Comparison of ENCODE assay signal across 9 cellular contexts in genomic region chr2:85756195-85756594, GRCh38. TPM values are rescaled to one million over a fixed set of nuclear protein-coding genes. Genes with fewer than 3 reads are reported as not detected.
DNase-seq lines count a peak whose midpoint lies in the region; ATAC-seq and TF ChIP-seq lines count a peak whose summit lies in the region.
"Had no signal": no experiment of that assay in that cellular context is flagged by ENCODE, and none has a peak within 500 bp of the region (broad histone marks: within the 10 kb centered on the region; RNA-seq: fewer than 3 reads in every experiment).

No MANE protein-coding gene starts in this region.

- no TSS peak for BruUV-seq in PC-3 (replicated peaks; lab: Mats Ljungman, UMichigan)

- H3K36me3 ChIP-seq in SJCRH30 (peaks cover 51% of the 10 kb centered on the region), fibroblast of lung (ENCODE audit: control insufficient read depth, insufficient read depth, low read length) (peaks cover 8% of the 10 kb centered on the region), transverse colon (no peaks in the 10 kb centered on the region), PC-3 (ENCODE audit: low read depth, low read length) (no peaks in the 10 kb centered on the region)

- no peaks in the 10 kb centered on the region for H3K9me3 Mint-ChIP-seq in nephron

- peaks cover 55% of the 10 kb centered on the region for H3K4me1 Mint-ChIP-seq in nephron

- H3K4me3 ChIP-seq in SJCRH30, result peak overlapping the region; percentile 88
- H3K4me3 ChIP-seq in fibroblast of lung (replicated peaks in 1 of 4; ENCODE audit: control extremely low read depth in 1 of 4, insufficient read depth in 1 of 4, low read depth in 3 of 4, low read length in 4 of 4), result peak overlapping the region; percentile 5 to 96 (median 89)
- H3K4me3 ChIP-seq in transverse colon, result peak overlapping the region in 3 of 4 donors; percentile 51 to 62 (median 59)
- H3K4me3 ChIP-seq in PC-3 (ENCODE audit: low read length), result no peak overlapping the region

- H3K27ac Mint-ChIP-seq in nephron, result peak overlapping the region in 2 of 3 experiments; percentile 13 to 39

- H2AFZ ChIP-seq in fibroblast of lung (ENCODE audit: low read length) (no peak overlapping the region), PC-3 (ENCODE audit: low read length) (no peak overlapping the region)

- TF ChIP-seq EP300 in transverse colon (IDR thresholded peaks at IDR 0.05; ENCODE audit: low read depth), result no peak

- H4K20me1 ChIP-seq in fibroblast of lung (ENCODE audit: control insufficient read depth, extremely low read depth, insufficient read depth, low read length) (no peaks in the 10 kb centered on the region), PC-3 (ENCODE audit: low read length) (no peaks in the 10 kb centered on the region)

- H3K4me1 ChIP-seq in SJCRH30 (peaks cover 60% of the 10 kb centered on the region), fibroblast of lung (ENCODE audit: control insufficient read depth, extremely low read depth, insufficient read depth, low read length) (peaks cover 10% of the 10 kb centered on the region), transverse colon (peaks cover 21 to 51% (median 40%) of the 10 kb centered on the region in 4 donors), PC-3 (ENCODE audit: insufficient read depth, low read length) (peaks cover 6% of the 10 kb centered on the region)

- 60 to 68% methylated on average over 1 to 6 of the region's 6 CpGs for WGBS in transverse colon (ENCODE audit: low coverage in 1 of 2), 2 donors

- H3K4me2 ChIP-seq in fibroblast of lung (ENCODE audit: extremely low read depth, insufficient read depth, low read length) (peak overlapping the region; percentile 89), PC-3 (ENCODE audit: low read length) (no peak overlapping the region)

- no peaks in the 10 kb centered on the region for H3K9me3 ChIP-seq in SJCRH30 (replicated peaks)
- no peaks in the 10 kb centered on the region for H3K9me3 ChIP-seq in fibroblast of lung (ENCODE audit: control insufficient read depth, insufficient read depth, low read depth, low read length)
- no peaks in the 10 kb centered on the region for H3K9me3 ChIP-seq in transverse colon
- no peaks in the 10 kb centered on the region for H3K9me3 ChIP-seq in PC-3 (ENCODE audit: low read length)

- in situ Hi-C loops in transverse colon (cut with MboI; ENCODE audit: low pct_ligation_motif_present in 1 of 4, low pct_unique_long_range_greater_than_20kb in 1 of 4, low sequenced_read_pairs in 3 of 4), result no loop called here

- H3K4me3 Mint-ChIP-seq in nephron, result peak overlapping the region; percentile 96 to 98 (median 96)

- no peak for TF ChIP-seq POLR2A in transverse colon (IDR thresholded peaks at IDR 0.05)

- POLR2A ChIA-PET in PC-3 (lab: Charles Lee; ENCODE audit: unreplicated experiment), result no interaction called here

- no peaks in the 10 kb centered on the region for H3K9me2 ChIP-seq in PC-3 (replicated peaks; ENCODE audit: low read length)

- ATAC-seq in GM21447 (IDR thresholded peaks at IDR 0.05; ENCODE audit: unreplicated experiment), result no peak
- no peak for ATAC-seq in PC-3
- ATAC-seq in HG02885 (IDR thresholded peaks at IDR 0.05; ENCODE audit: poor library complexity, unreplicated experiment), result no peak

- no peaks in the 10 kb centered on the region for H3F3A ChIP-seq in PC-3 (ENCODE audit: low read length, unreplicated experiment)

- DNase-seq in SJCRH30 (no peak), fibroblast of lung (ENCODE audit: low read depth in 2 of 2) (no peak), transverse colon (no peak), PC-3 (no peak)
- DNase-seq: activated CD8-positive, alpha-beta memory T cell treated with anti-CD3 and anti-CD28 coated beads, Interleukin-2, amount 50 U/mL, for 48 hours had no signal

- intact Hi-C loops in transverse colon (cut with DNase I; ENCODE audit: low total_unique reads) (no loop called here), PC-3 (cut with micrococcal nuclease) (no loop called here)

- TF ChIP-seq CTCF in fibroblast of lung (conservative IDR thresholded peaks at IDR 0.05 in 1 of 2, IDR thresholded peaks at IDR 0.05 in 1 of 2; ENCODE audit: low read depth in 1 of 2, low read length in 2 of 2) (no peak), nephron (IDR thresholded peaks at IDR 0.05; ENCODE audit: unreplicated experiment in 3 of 3) (no peak), transverse colon (IDR thresholded peaks at IDR 0.05) (no peak), PC-3 (conservative IDR thresholded peaks at IDR 0.05; ENCODE audit: low read depth, low read length) (no peak)

- H3K9ac ChIP-seq in fibroblast of lung (ENCODE audit: insufficient read depth, low read length), result peak overlapping the region; percentile 20
- no peak overlapping the region for H3K9ac ChIP-seq in PC-3 (ENCODE audit: low read length)

- H3K27ac ChIP-seq in SJCRH30, result peak overlapping the region; percentile 25; the same call in 1 of the 2 replicates
- H3K27ac ChIP-seq in fibroblast of lung (ENCODE audit: insufficient read depth, low read length), result no peak overlapping the region
- H3K27ac ChIP-seq in transverse colon, result no peak overlapping the region
- H3K27ac ChIP-seq in PC-3 (ENCODE audit: low read length), result no peak overlapping the region
- H3K27ac ChIP-seq: RWPE1 had no signal

- H3K79me2 ChIP-seq in fibroblast of lung (ENCODE audit: control insufficient read depth, insufficient read depth, low read length) (peaks cover 57% of the 10 kb centered on the region), PC-3 (ENCODE audit: low read length) (no peaks in the 10 kb centered on the region)

- H3K36me3 Mint-ChIP-seq in nephron (ENCODE audit: low read depth), result no peaks in the 10 kb centered on the region

- H3K27me3 ChIP-seq in SJCRH30 (no peaks in the 10 kb centered on the region), fibroblast of lung (ENCODE audit: control insufficient read depth, insufficient read depth, low read length) (no peaks in the 10 kb centered on the region), transverse colon (peaks cover 40% of the 10 kb centered on the region), PC-3 (ENCODE audit: low read length) (peaks cover 46% of the 10 kb centered on the region)

- CTCF ChIA-PET in PC-3 (lab: Charles Lee), result no interaction called here

- peaks cover 54% of the 10 kb centered on the region for H3K27me3 Mint-ChIP-seq in nephron (ENCODE audit: low read depth)

RNA-seq across cellular contexts. Expression of gene ATOH8, which starts 2.4 kb away (rescaled TPM):
- 98.9 and 107 TPM in 2 replicates for total RNA-seq in SJCRH30 (2014; rRNA removed; shearing (Covaris generic))
- total RNA-seq in fibroblast of lung (19.0 and 19.2 TPM in 2 replicates), transverse colon (10 to 100 TPM in 3 of 4 donors, 1 to 10 TPM in 1; 7.4 to 32.6 (median 14.4) TPM), PC-3 (2014; rRNA removed) (0.04 TPM in 1 of 2 replicates, not detected in the other)
- 5.6 and 7.1 TPM in 2 replicates for polyA plus RNA-seq in fibroblast of lung
- 11.7 and 17.4 TPM in 2 replicates for polyA plus RNA-seq in fibroblast of lung (2012)
- 12.8 and 15.6 TPM in 2 replicates for polyA minus RNA-seq in fibroblast of lung (ENCODE audit: low replicate concordance)
